In the genomic region with DNA sequence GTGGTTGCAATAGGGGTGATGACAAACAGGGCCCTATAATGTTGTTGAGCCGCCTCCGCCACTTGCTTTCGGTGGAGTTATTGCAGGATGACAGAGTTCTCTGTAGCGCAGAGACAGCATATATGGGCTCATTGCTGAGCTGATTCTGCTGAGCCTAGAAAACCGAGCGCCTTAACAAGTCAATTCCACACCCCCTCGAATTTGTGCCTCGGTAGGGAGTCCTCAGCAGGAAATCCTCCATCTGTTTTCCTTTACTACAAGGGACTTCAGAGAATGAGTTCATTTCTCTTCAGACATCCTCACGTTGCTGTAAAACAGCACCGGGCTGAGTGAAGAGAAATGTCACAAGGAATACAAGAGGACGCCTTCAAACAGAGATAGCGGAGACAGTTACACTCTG, we compare ENCODE assay signal across 1 cellular context.
TF ChIP-seq lines count a peak whose summit lies in the region.

No MANE protein-coding gene starts in this region.

TF ChIP-seq in HepG2, 621 proteins besides CTCF, POLR2A, EP300 and RAD21 (continued from another document):
- TF ChIP-seq, protein P1, sequence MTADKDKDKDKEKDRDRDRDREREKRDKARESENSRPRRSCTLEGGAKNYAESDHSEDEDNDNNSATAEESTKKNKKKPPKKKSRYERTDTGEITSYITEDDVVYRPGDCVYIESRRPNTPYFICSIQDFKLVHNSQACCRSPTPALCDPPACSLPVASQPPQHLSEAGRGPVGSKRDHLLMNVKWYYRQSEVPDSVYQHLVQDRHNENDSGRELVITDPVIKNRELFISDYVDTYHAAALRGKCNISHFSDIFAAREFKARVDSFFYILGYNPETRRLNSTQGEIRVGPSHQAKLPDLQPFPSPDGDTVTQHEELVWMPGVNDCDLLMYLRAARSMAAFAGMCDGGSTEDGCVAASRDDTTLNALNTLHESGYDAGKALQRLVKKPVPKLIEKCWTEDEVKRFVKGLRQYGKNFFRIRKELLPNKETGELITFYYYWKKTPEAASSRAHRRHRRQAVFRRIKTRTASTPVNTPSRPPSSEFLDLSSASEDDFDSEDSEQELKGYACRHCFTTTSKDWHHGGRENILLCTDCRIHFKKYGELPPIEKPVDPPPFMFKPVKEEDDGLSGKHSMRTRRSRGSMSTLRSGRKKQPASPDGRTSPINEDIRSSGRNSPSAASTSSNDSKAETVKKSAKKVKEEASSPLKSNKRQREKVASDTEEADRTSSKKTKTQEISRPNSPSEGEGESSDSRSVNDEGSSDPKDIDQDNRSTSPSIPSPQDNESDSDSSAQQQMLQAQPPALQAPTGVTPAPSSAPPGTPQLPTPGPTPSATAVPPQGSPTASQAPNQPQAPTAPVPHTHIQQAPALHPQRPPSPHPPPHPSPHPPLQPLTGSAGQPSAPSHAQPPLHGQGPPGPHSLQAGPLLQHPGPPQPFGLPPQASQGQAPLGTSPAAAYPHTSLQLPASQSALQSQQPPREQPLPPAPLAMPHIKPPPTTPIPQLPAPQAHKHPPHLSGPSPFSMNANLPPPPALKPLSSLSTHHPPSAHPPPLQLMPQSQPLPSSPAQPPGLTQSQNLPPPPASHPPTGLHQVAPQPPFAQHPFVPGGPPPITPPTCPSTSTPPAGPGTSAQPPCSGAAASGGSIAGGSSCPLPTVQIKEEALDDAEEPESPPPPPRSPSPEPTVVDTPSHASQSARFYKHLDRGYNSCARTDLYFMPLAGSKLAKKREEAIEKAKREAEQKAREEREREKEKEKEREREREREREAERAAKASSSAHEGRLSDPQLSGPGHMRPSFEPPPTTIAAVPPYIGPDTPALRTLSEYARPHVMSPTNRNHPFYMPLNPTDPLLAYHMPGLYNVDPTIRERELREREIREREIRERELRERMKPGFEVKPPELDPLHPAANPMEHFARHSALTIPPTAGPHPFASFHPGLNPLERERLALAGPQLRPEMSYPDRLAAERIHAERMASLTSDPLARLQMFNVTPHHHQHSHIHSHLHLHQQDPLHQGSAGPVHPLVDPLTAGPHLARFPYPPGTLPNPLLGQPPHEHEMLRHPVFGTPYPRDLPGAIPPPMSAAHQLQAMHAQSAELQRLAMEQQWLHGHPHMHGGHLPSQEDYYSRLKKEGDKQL (CRISPR knock-in tag; IDR thresholded peaks at IDR 0.05; ENCODE audit: low read depth): no peak
- TF ChIP-seq ZNF773 (CRISPR knock-in tag; IDR thresholded peaks at IDR 0.05; ENCODE audit: borderline replicate concordance): no peak
- no peak for TF ChIP-seq PAX8 (CRISPR knock-in tag; IDR thresholded peaks at IDR 0.05; ENCODE audit: borderline replicate concordance)
- TF ChIP-seq TBX2 (CRISPR knock-in tag; IDR thresholded peaks at IDR 0.05; ENCODE audit: borderline replicate concordance): no peak
- TF ChIP-seq HNRNPUL1 (IDR thresholded peaks at IDR 0.05; ENCODE audit: low read depth, low read length): no peak
- no peak for TF ChIP-seq KDM1A (CRISPR knock-in tag; IDR thresholded peaks at IDR 0.05)
